ENCODE assay signal across 9 cellular contexts in the genomic region with DNA sequence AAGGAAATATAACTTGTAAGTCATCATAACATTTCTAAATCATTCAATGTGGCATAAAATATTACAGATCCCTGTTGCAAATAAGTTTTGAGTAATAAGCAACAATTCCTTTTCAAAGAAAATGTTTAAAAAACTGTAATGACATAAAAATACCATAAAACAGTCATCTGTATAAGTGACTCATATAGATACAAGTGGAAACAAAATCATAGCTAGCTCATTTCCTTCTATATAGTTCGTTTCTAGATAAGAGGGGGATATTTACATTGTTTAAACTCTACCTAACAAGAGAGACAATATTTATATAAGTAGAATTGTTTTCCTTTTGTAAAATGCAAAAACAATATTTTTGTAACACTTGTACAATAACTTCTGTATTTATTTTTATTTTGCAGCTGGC.
"Had no signal": no experiment of that assay in that cellular context is flagged by ENCODE, and none has a peak within 500 bp of the region (broad histone marks: within the 10 kb centered on the region; RNA-seq: fewer than 3 reads in every experiment).

No MANE protein-coding gene starts in this region.

- H3K27ac Mint-ChIP-seq: HFFc6, IgD-negative memory B cell had no signal

- FAIRE-seq: HepG2 had no signal

- ATAC-seq: HCT116, HepG2 had no signal

- H3K9me3 ChIP-seq: HAP-1 had no signal

- H3K27ac ChIP-seq: GM23248, HL-60 had no signal

- H3K9me3 Mint-ChIP-seq: HFFc6 had no signal

- H3K4me3 Mint-ChIP-seq: HFFc6, IgD-negative memory B cell had no signal

- H3K4me1 ChIP-seq: HAP-1 had no signal

- H3K36me3 ChIP-seq: HAP-1 had no signal

- H3K27me3 Mint-ChIP-seq: IgD-negative memory B cell had no signal

- H3K4me3 ChIP-seq: GM23248, HAP-1 had no signal

- H3K9ac ChIP-seq: GM23248 had no signal

- DNase-seq: GM23248, GOT3, H7, HFFc6 had no signal

- H3K36me3 Mint-ChIP-seq: IgD-negative memory B cell had no signal

- H2AFZ ChIP-seq: GM23248 had no signal
